Comparison of ENCODE assay signal across 17 cellular contexts in genomic region chr21:33659550-33659949, GRCh38. TPM values are rescaled to one million over a fixed set of nuclear protein-coding genes. Genes with fewer than 3 reads are reported as not detected.
DNase-seq lines count a peak whose midpoint lies in the region; ATAC-seq, FAIRE-seq and TF ChIP-seq lines count a peak whose summit lies in the region.
"Had no signal": no experiment of that assay in that cellular context is flagged by ENCODE, and none has a peak within 500 bp of the region (broad histone marks: within the 10 kb centered on the region; RNA-seq: fewer than 3 reads in every experiment).

No MANE protein-coding gene starts in this region.

- H3K4me1 ChIP-seq in small intestine (ENCODE audit: control insufficient read depth in 2 of 2, insufficient read depth in 1 of 2, low read depth in 1 of 2, low read length in 1 of 2), result peaks cover 9 to 12% of the 10 kb centered on the region in 2 donors

- no peak for TF ChIP-seq POLR2A in erythroblast (IDR thresholded peaks at IDR 0.05; ENCODE audit: low read length)

- H3K27me3 ChIP-seq in small intestine (ENCODE audit: control insufficient read depth in 2 of 2, insufficient read depth in 2 of 2, low read length in 2 of 2), result no peaks in the 10 kb centered on the region

- no peaks in the 10 kb centered on the region for H3K36me3 ChIP-seq in small intestine (ENCODE audit: control insufficient read depth in 2 of 2, insufficient read depth in 2 of 2, low read length in 2 of 2)

- H3K27ac ChIP-seq in small intestine (ENCODE audit: low read depth in 1 of 2, low read length in 1 of 2), result no peak overlapping the region
- H3K27ac ChIP-seq: PC-9, RWPE1 had no signal

- DNase-seq in Caki2 (ENCODE audit: low read depth) (peak; percentile 52), OCI-M1 (lab: John Stamatoyannopoulos, UW) (peak; percentile 38), erythroblast (lab: John Stamatoyannopoulos, UW) (peak; percentile 9 to 25), small intestine (peak; percentile 50), epidermal melanocyte (ENCODE audit: insufficient read length, low spot score) (no peak), NCI-H128 (lab: John Stamatoyannopoulos, UW; ENCODE audit: unreplicated experiment) (no peak)
- DNase-seq: C1 segment of cervical spinal cord, DND-41, NCI-H1417 treated with DMSO at 0.1 percent for 48 hours, NCI-H1930, NCI-H345, NCI-H524 treated with DMSO at 0.1 percent for 48 hours, PC-9 had no signal

- FAIRE-seq in small intestine (lab: Jason Lieb, UNC), result no peak
- FAIRE-seq: G401.6 had no signal

- WGBS in small intestine, 3 donors, result 90 to 100% (median 92%) methylated on average over 1 of the region's 1 CpG

- in situ Hi-C loops in Caki2 (cut with HindIII; ENCODE audit: low pct_unique_long_range_greater_than_20kb, low sequenced_read_pairs), result no loop called here

- H3K9me3 ChIP-seq in small intestine (ENCODE audit: control insufficient read depth, low read depth), result no peaks in the 10 kb centered on the region

- H3K4me3 ChIP-seq in small intestine (ENCODE audit: low read depth in 1 of 2, low read length in 2 of 2), result no peak overlapping the region
- H3K4me3 ChIP-seq: GM23338, PC-9 had no signal

- no peak for ATAC-seq in GM21423 (IDR thresholded peaks at IDR 0.05; ENCODE audit: unreplicated experiment)
- ATAC-seq: GM23338 had no signal

RNA-seq across cellular contexts. Expression of gene ITSN1, which starts 17.2 kb away (rescaled TPM):
- total RNA-seq in Caki2 (2014; rRNA removed; shearing (Covaris generic); ENCODE audit: low replicate concordance), result 21.6 and 36.1 TPM in 2 replicates
- 10 to 100 TPM; 10.5 to 21.5 (median 20.8) TPM for polyA plus RNA-seq in small intestine

RNA-seq across cellular contexts. Expression of gene CRYZL1, which starts 18.0 kb away (rescaled TPM):
- total RNA-seq in Caki2 (2014; rRNA removed; shearing (Covaris generic); ENCODE audit: low replicate concordance), result 10.2 and 19.8 TPM in 2 replicates
- 10 to 100 TPM; 13.5 to 16.5 (median 15.2) TPM for polyA plus RNA-seq in small intestine

Comparison
In these comparisons a context has a peak if more than half of its experiments do, and no peak if none do; other contexts are left out.
1. DNase-seq: peak in Caki2 (single experiment), OCI-M1 (single experiment), erythroblast (2 of 2) and small intestine (single experiment); none in epidermal melanocyte (single experiment) and NCI-H128 (single experiment).